Comparison of ENCODE assay signal across 30 cellular contexts in genomic region chr9:98356953-98357352, GRCh38.
DNase-seq lines count a peak whose midpoint lies in the region; ATAC-seq, FAIRE-seq and TF ChIP-seq lines count a peak whose summit lies in the region.
"Had no signal": no experiment of that assay in that cellular context is flagged by ENCODE, and none has a peak within 500 bp of the region (broad histone marks: within the 10 kb centered on the region; RNA-seq: fewer than 3 reads in every experiment).

No MANE protein-coding gene starts in this region.

- no peaks in the 10 kb centered on the region for H3K9me3 ChIP-seq in astrocyte (ENCODE audit: insufficient read depth, low read depth, low read length)
- H3K9me3 ChIP-seq in naive thymus-derived CD4-positive, alpha-beta T cell (ENCODE audit: control insufficient read depth in 2 of 3, low read length in 3 of 3): peaks cover 0 to 6% (median 0%) of the 10 kb centered on the region in 3 experiments
- H3K9me3 ChIP-seq: BE2C, pancreas had no signal

- no peak overlapping the region for H2AFZ ChIP-seq in astrocyte (ENCODE audit: low read depth, low read length)

- H3K79me2 ChIP-seq in astrocyte (ENCODE audit: insufficient read depth, low read length): no peaks in the 10 kb centered on the region

- no peak overlapping the region for H3K4me3 ChIP-seq in astrocyte (ENCODE audit: insufficient read depth, low read depth, low read length)
- H3K4me3 ChIP-seq in naive thymus-derived CD4-positive, alpha-beta T cell (ENCODE audit: low read length): no peak overlapping the region
- H3K4me3 ChIP-seq: pancreas, smooth muscle cell had no signal

- no peaks in the 10 kb centered on the region for H3K27me3 ChIP-seq in astrocyte (ENCODE audit: insufficient read depth, low read length)
- H3K27me3 ChIP-seq in naive thymus-derived CD4-positive, alpha-beta T cell (ENCODE audit: control insufficient read depth in 2 of 2, insufficient read depth in 2 of 2, low read length in 2 of 2): no peaks in the 10 kb centered on the region
- H3K27me3 ChIP-seq: pancreas had no signal

- peaks cover under 1% of the 10 kb centered on the region for H3K9me3 Mint-ChIP-seq in astrocyte (ENCODE audit: unreplicated experiment)
- H3K9me3 Mint-ChIP-seq in activated naive CD8-positive, alpha-beta T cell treated with anti-CD3 and anti-CD28 coated beads, Interleukin-2, amount 50 U/mL, for 24 hours: peaks cover under 1% of the 10 kb centered on the region
- peaks cover 0 to 15% (median 5%) of the 10 kb centered on the region in 11 donors for H3K9me3 Mint-ChIP-seq in naive thymus-derived CD4-positive, alpha-beta T cell

- ATAC-seq in activated naive CD8-positive, alpha-beta T cell treated with anti-CD3 and anti-CD28 coated beads, Interleukin-2, amount 50 U/mL, for 24 hours: no peak
- no peak for ATAC-seq in naive thymus-derived CD4-positive, alpha-beta T cell
- ATAC-seq: left lobe of liver; pancreas; Right ventricle myocardium inferior; stimulated activated naive CD8-positive, alpha-beta T cell treated with anti-CD3 and anti-CD28 coated beads, Interleukin-15, Interleukin-2, amounts not matched to agents 100 U/mL and 50 U/mL, for 24 hours; T-helper 17 cell had no signal

- no peak overlapping the region for H3K4me3 Mint-ChIP-seq in astrocyte (ENCODE audit: unreplicated experiment)
- no peak overlapping the region for H3K4me3 Mint-ChIP-seq in activated naive CD8-positive, alpha-beta T cell treated with anti-CD3 and anti-CD28 coated beads, Interleukin-2, amount 50 U/mL, for 24 hours
- H3K4me3 Mint-ChIP-seq in naive thymus-derived CD4-positive, alpha-beta T cell: no peak overlapping the region
- H3K4me3 Mint-ChIP-seq: activated naive CD4-positive, alpha-beta T cell treated with anti-CD3 and anti-CD28 coated beads, Interleukin-2, amount 50 U/mL, for 24 hours; CD8-positive, alpha-beta memory T cell; H9; neural crest cell; T-helper 17 cell had no signal

- in situ Hi-C loops in ACHN (cut with HindIII; ENCODE audit: low pct_ligation_motif_present, low pct_unique_long_range_greater_than_20kb, low sequenced_read_pairs): no loop called here

- CTCF ChIA-PET in naive thymus-derived CD4-positive, alpha-beta T cell (lab: Charles Lee): no interaction called here

- H3K4me1 Mint-ChIP-seq in astrocyte (ENCODE audit: low read depth, unreplicated experiment): no peaks in the 10 kb centered on the region
- no peaks in the 10 kb centered on the region for H3K4me1 Mint-ChIP-seq in activated naive CD8-positive, alpha-beta T cell treated with anti-CD3 and anti-CD28 coated beads, Interleukin-2, amount 50 U/mL, for 24 hours
- no peaks in the 10 kb centered on the region for H3K4me1 Mint-ChIP-seq in naive thymus-derived CD4-positive, alpha-beta T cell
- H3K4me1 Mint-ChIP-seq: activated naive CD4-positive, alpha-beta T cell treated with anti-CD3 and anti-CD28 coated beads, Interleukin-2, amount 50 U/mL, for 24 hours; CD8-positive, alpha-beta memory T cell; T-helper 17 cell had no signal

- H3K36me3 ChIP-seq in astrocyte (ENCODE audit: insufficient read depth, low read length): no peaks in the 10 kb centered on the region
- H3K36me3 ChIP-seq in naive thymus-derived CD4-positive, alpha-beta T cell (ENCODE audit: control insufficient read depth in 2 of 3, insufficient read depth in 3 of 3, low read length in 3 of 3): no peaks in the 10 kb centered on the region
- H3K36me3 ChIP-seq: BE2C, pancreas had no signal

- no peak for TF ChIP-seq CTCF in astrocyte (IDR thresholded peaks at IDR 0.05; ENCODE audit: insufficient read depth, low read depth, low read length)

- intact Hi-C loops in naive thymus-derived CD4-positive, alpha-beta T cell (cut with micrococcal nuclease): no loop called here

- H3K4me1 ChIP-seq in astrocyte (ENCODE audit: insufficient read depth, low read length): peaks cover 8% of the 10 kb centered on the region
- no peaks in the 10 kb centered on the region for H3K4me1 ChIP-seq in naive thymus-derived CD4-positive, alpha-beta T cell (ENCODE audit: control insufficient read depth in 2 of 2, insufficient read depth in 2 of 2, low read length in 2 of 2)
- H3K4me1 ChIP-seq: BE2C, pancreas had no signal

- POLR2A ChIA-PET in naive thymus-derived CD4-positive, alpha-beta T cell (lab: Charles Lee): interaction anchor here (0.7 kb wide), 1 partner anchor 19 kb away, joined by 4 read pairs; no protein-coding TSS in a partner anchor

- H3K4me2 ChIP-seq in astrocyte (ENCODE audit: low read length): no peak overlapping the region
- H3K4me2 ChIP-seq: KMS-11, smooth muscle cell had no signal

- H3K27ac Mint-ChIP-seq in astrocyte (ENCODE audit: unreplicated experiment): no peak overlapping the region
- no peak overlapping the region for H3K27ac Mint-ChIP-seq in activated naive CD8-positive, alpha-beta T cell treated with anti-CD3 and anti-CD28 coated beads, Interleukin-2, amount 50 U/mL, for 24 hours
- H3K27ac Mint-ChIP-seq in naive thymus-derived CD4-positive, alpha-beta T cell: no peak overlapping the region
- H3K27ac Mint-ChIP-seq: activated naive CD4-positive, alpha-beta T cell treated with anti-CD3 and anti-CD28 coated beads, Interleukin-2, amount 50 U/mL, for 24 hours; activated T-helper 2 cell treated with anti-CD3 and anti-CD28 coated beads, Interferon-gamma antibody, Interleukin-2, Interleukin-4, amounts not matched to agents 10 μg/mL and 5 μg/mL and 100 μg/mL, durations not matched to agents 14 hours and 24 hours and 36 hours; CD8-positive, alpha-beta memory T cell; H9; T-helper 17 cell had no signal

- H3K9ac ChIP-seq in astrocyte (ENCODE audit: low read length): no peak overlapping the region
- H3K9ac ChIP-seq: KMS-11 had no signal

- no peaks in the 10 kb centered on the region for H4K20me1 ChIP-seq in astrocyte (ENCODE audit: insufficient read depth, low read length)

- no peak for FAIRE-seq in astrocyte (lab: Jason Lieb, UNC)
- FAIRE-seq: GM12891, islet of Langerhans, pancreas had no signal

- no peak overlapping the region for H3K27ac ChIP-seq in astrocyte (ENCODE audit: low read depth, low read length)
- no peak overlapping the region for H3K27ac ChIP-seq in naive thymus-derived CD4-positive, alpha-beta T cell (ENCODE audit: low read depth, low read length)
- H3K27ac ChIP-seq: KMS-11, pancreas had no signal

- peaks cover 2% of the 10 kb centered on the region for H3K36me3 Mint-ChIP-seq in astrocyte (ENCODE audit: low read depth, unreplicated experiment)
- H3K36me3 Mint-ChIP-seq in activated naive CD8-positive, alpha-beta T cell treated with anti-CD3 and anti-CD28 coated beads, Interleukin-2, amount 50 U/mL, for 24 hours (ENCODE audit: low read depth): no peaks in the 10 kb centered on the region
- peaks cover 0 to 2% (median 0%) of the 10 kb centered on the region in 5 donors for H3K36me3 Mint-ChIP-seq in naive thymus-derived CD4-positive, alpha-beta T cell
- H3K36me3 Mint-ChIP-seq: activated naive CD4-positive, alpha-beta T cell treated with anti-CD3 and anti-CD28 coated beads, Interleukin-2, amount 50 U/mL, for 24 hours; CD8-positive, alpha-beta memory T cell had no signal

- H3K27me3 Mint-ChIP-seq in astrocyte (ENCODE audit: low read depth, unreplicated experiment): peaks cover 17% of the 10 kb centered on the region
- peaks cover 5% of the 10 kb centered on the region for H3K27me3 Mint-ChIP-seq in activated naive CD8-positive, alpha-beta T cell treated with anti-CD3 and anti-CD28 coated beads, Interleukin-2, amount 50 U/mL, for 24 hours
- H3K27me3 Mint-ChIP-seq in naive thymus-derived CD4-positive, alpha-beta T cell: peaks cover 10 to 22% (median 20%) of the 10 kb centered on the region in 5 donors

- DNase-seq in EL (peak; percentile 29), astrocyte (ENCODE audit: low read depth) (peak; percentile 36), fibroblast of gingiva (ENCODE audit: low read depth) (peak; percentile 51), pulmonary artery endothelial cell (ENCODE audit: low read depth, low spot score) (peak; percentile 61), ACHN (no peak)
- no peak for DNase-seq in activated naive CD8-positive, alpha-beta T cell treated with anti-CD3 and anti-CD28 coated beads, Interleukin-2, amount 50 U/mL, for 24 hours
- DNase-seq in naive thymus-derived CD4-positive, alpha-beta T cell: no peak
- DNase-seq: BE2C; CD8-positive, alpha-beta memory T cell; central memory CD4-positive, alpha-beta T cell; DMS 273 treated with DMSO at 0.1 percent for 48 hours; H9; mesenchymal stem cell; MM.1S; NCI-H2029 treated with DMSO at 0.1 percent for 48 hours; NCI-H526; NK-92 treated with Interleukin-12 subunit alpha and Interleukin-12 subunit beta, amount 100 ng/mL, for 24 hours; pancreas; retina; stimulated activated naive CD8-positive, alpha-beta T cell treated with anti-CD3 and anti-CD28 coated beads, Interleukin-15, Interleukin-2, amounts not matched to agents 100 U/mL and 50 U/mL, for 24 hours; T-helper 17 cell had no signal

Comparison
In these comparisons a context has a peak if more than half of its experiments do, and no peak if none do; other contexts are left out.
1. DNase-seq: peak in EL (single experiment), astrocyte (single experiment), fibroblast of gingiva (single experiment) and pulmonary artery endothelial cell (single experiment); none in ACHN (single experiment), activated naive CD8-positive, alpha-beta T cell treated with anti-CD3 and anti-CD28 coated beads, Interleukin-2, amount 50 U/mL, for 24 hours (single experiment) and naive thymus-derived CD4-positive, alpha-beta T cell (0 of 9).